ENCODE assay signal across 8 cellular contexts in genomic region chr10:73529089-73529832, GRCh38. TPM values are rescaled to one million over a fixed set of nuclear protein-coding genes. Genes with fewer than 3 reads are reported as not detected.
A peak's percentile ranks its signal among the peaks of the same experiment; 100 is the strongest.
DNase-seq lines count a peak whose midpoint lies in the region; ATAC-seq and TF ChIP-seq lines count a peak whose summit lies in the region.

No MANE protein-coding gene starts in this region.

- H3K9me3 Mint-ChIP-seq in HFFc6 = no peaks in the 10 kb centered on the region

- no peaks in the 10 kb centered on the region for H3K4me1 Mint-ChIP-seq in HFFc6 (ENCODE audit: low read depth)

- H3K27me3 ChIP-seq in WERI-Rb-1 (ENCODE audit: insufficient read depth, low read depth, severe bottlenecking) = no peaks in the 10 kb centered on the region

- no peak overlapping the region for H3K27ac Mint-ChIP-seq in HFFc6

- H3K4me3 Mint-ChIP-seq in HFFc6 = no peak overlapping the region

- ATAC-seq in GM21367 (IDR thresholded peaks at IDR 0.05; ENCODE audit: unreplicated experiment) = no peak

- H3K9me3 ChIP-seq in WERI-Rb-1 (ENCODE audit: severe bottlenecking) = no peaks in the 10 kb centered on the region

- H3K36me3 ChIP-seq in WERI-Rb-1 = peaks cover 14% of the 10 kb centered on the region

- TF ChIP-seq CTCF in HFFc6 (IDR thresholded peaks at IDR 0.05) (peak; percentile 93), WERI-Rb-1 (IDR thresholded peaks at IDR 0.05; ENCODE audit: low read depth, low read length) (peak; percentile 48; the same call in 1 of the 2 replicates)

- H3K27ac ChIP-seq in WERI-Rb-1 = no peak overlapping the region

- H3K36me3 Mint-ChIP-seq in HFFc6 (ENCODE audit: low read depth) = no peaks in the 10 kb centered on the region

- H3K27me3 Mint-ChIP-seq in HFFc6 (ENCODE audit: insufficient read depth) = no peaks in the 10 kb centered on the region

- H3K4me3 ChIP-seq in WERI-Rb-1 (ENCODE audit: low read depth, low read length) = no peak overlapping the region

- DNase-seq in COLO668 (lab: John Stamatoyannopoulos, UW; ENCODE audit: unreplicated experiment) (peak; percentile 25), HFFc6 (peak; percentile 75), NCI-H226 (peak; percentile 34), WERI-Rb-1 (peak; percentile 50), cerebellum (ENCODE audit: low spot score) (peak; percentile 73), kidney tubule cell (ENCODE audit: low spot score) (peak; percentile 80)
- DNase-seq in stimulated activated CD4-positive, alpha-beta T cell treated with anti-CD3 and anti-CD28 coated beads, TNF-alpha, amount 100 ng/mL, for 1 hour (ENCODE audit: low read depth in 3 of 3, low spot score in 1 of 3) = peak in 2 of 3 donors; percentile 4 to 7

RNA-seq across cellular contexts. Expression of gene PPP3CB, which starts 33.4 kb away (rescaled TPM):
- 10 to 100 TPM; 49.7 to 66.4 (median 59.8) TPM for total RNA-seq in HFFc6 (2021; fragmentation: NEBNext Ultra II Directional; extraction: Animal tissue kit (Norgen Biotek cat#: 25700))
- total RNA-seq in cerebellum = 90.7 TPM

Comparison
In these comparisons a context has a peak if more than half of its experiments do, and no peak if none do; other contexts are left out.
1. DNase-seq: peak in every context shown above with its lines; median percentile 80 in kidney tubule cell; 75 in HFFc6; 73 in cerebellum; 50 in WERI-Rb-1; 34 in NCI-H226; 25 in COLO668; 6 in stimulated activated CD4-positive, alpha-beta T cell treated with anti-CD3 and anti-CD28 coated beads, TNF-alpha, amount 100 ng/mL, for 1 hour.